In genomic region chr20:20547876-20548266, GRCh38 we compare ENCODE assay signal across 9 cellular contexts.
"Had no signal": no experiment of that assay in that cellular context is flagged by ENCODE, and none has a peak within 500 bp of the region (broad histone marks: within the 10 kb centered on the region; RNA-seq: fewer than 3 reads in every experiment).

No MANE protein-coding gene starts in this region.

- H3K4me3 Mint-ChIP-seq: activated naive CD8-positive, alpha-beta T cell treated with anti-CD3 and anti-CD28 coated beads, Interleukin-2, amount 10 ng/mL, durations not matched to agents 7 days and 5 days; stimulated activated naive CD8-positive, alpha-beta T cell treated with anti-CD3 and anti-CD28 coated beads, Interleukin-15, Interleukin-2, amounts not matched to agents 100 ng/mL and 50 ng/mL, for 24 hours had no signal

- H3K27me3 Mint-ChIP-seq: activated naive CD8-positive, alpha-beta T cell treated with anti-CD3 and anti-CD28 coated beads, Interleukin-2, amount 10 ng/mL, durations not matched to agents 7 days and 5 days; stimulated activated naive CD8-positive, alpha-beta T cell treated with anti-CD3 and anti-CD28 coated beads, Interleukin-15, Interleukin-2, amounts not matched to agents 100 ng/mL and 50 ng/mL, for 24 hours had no signal

- H3K4me3 ChIP-seq: gastroesophageal sphincter, sigmoid colon had no signal

- H3K27me3 ChIP-seq: gastroesophageal sphincter, sigmoid colon had no signal

- H3K9me3 ChIP-seq: gastroesophageal sphincter, sigmoid colon had no signal

- H3K27ac Mint-ChIP-seq: activated naive CD8-positive, alpha-beta T cell treated with anti-CD3 and anti-CD28 coated beads, Interleukin-2, amount 10 ng/mL, durations not matched to agents 7 days and 5 days had no signal

- H3K4me1 ChIP-seq: gastroesophageal sphincter, sigmoid colon had no signal

- H3K9me3 Mint-ChIP-seq: activated naive CD8-positive, alpha-beta T cell treated with anti-CD3 and anti-CD28 coated beads, Interleukin-2, amount 10 ng/mL, durations not matched to agents 7 days and 5 days; stimulated activated naive CD8-positive, alpha-beta T cell treated with anti-CD3 and anti-CD28 coated beads, Interleukin-15, Interleukin-2, amounts not matched to agents 100 ng/mL and 50 ng/mL, for 24 hours had no signal

- ATAC-seq: gastroesophageal sphincter, left ventricle myocardium superior had no signal

- DNase-seq: activated CD4-positive, alpha-beta T cell treated with anti-CD3 and anti-CD28 coated beads, Interleukin-2, amount 50 U/mL, for 1 hour; activated naive CD8-positive, alpha-beta T cell treated with anti-CD3 and anti-CD28 coated beads, Interleukin-2, amount 10 ng/mL, durations not matched to agents 7 days and 5 days; activated T-cell treated with anti-CD3 and anti-CD28 coated beads, Interleukin-2, amount 50 U/mL, for 1 hour; aorta; left ventricle myocardium superior; sigmoid colon; stimulated activated CD4-positive, alpha-beta T cell treated with anti-CD3 and anti-CD28 coated beads, Interleukin-2, amount 100 ng/mL, for 48 hours had no signal

- H3K27ac ChIP-seq: gastroesophageal sphincter, sigmoid colon had no signal
